Comparison of ENCODE assay signal across 1 cellular context in the genomic region with DNA sequence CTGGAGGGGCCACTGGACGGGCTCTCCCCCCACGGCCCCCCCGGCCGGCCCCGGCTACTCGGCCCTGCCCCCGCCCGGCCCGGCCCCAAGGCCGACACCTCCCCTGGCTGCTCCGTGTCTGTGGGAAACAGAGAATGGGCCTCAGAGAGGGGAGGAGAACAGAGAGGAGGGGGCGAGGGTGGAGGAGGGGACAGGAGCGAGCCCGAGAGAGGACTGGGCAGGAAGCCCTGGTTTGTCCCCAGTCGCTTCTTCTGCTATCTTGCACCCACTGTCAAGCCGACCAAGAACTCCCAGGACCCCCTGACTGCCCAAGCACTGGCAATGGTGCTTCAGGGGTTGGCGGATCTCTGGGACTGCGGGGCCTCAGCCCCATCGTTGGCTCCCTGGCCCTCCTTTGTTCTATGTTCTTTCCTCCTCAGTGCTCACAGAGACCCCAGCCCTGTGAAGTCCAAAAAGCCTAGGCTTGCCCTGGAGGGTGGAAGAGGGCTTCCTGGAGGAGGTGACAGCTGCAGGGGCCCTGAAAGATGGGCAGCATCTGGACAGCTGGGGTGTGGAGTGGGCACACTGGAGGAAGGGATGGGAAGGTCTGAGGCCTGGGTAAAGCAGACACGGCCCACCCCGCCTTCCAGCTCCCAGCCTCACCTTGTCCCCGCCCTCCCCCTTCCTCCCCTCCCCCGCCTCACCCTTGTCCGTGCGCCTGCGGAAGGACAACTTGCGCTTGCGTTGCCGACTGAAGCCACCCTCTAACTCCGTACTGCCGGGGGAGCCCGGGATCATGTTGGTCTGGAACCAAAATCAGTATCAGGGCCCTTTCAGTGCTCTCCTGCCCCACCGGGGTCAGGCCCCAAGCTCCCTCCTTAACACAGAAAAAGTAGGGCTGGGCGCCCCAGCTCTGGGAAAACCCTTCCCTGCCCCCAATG.
TF ChIP-seq lines count a peak whose summit lies in the region.

No MANE protein-coding gene starts in this region.

TF ChIP-seq in H1, 55 proteins besides CTCF, POLR2A, EP300 and RAD21:
- no peak for TF ChIP-seq JUN (IDR thresholded peaks at IDR 0.05; ENCODE audit: low read depth, low read length)
- TF ChIP-seq SRF (IDR thresholded peaks at IDR 0.05; ENCODE audit: low read depth, low read length), result no peak
- TF ChIP-seq CBX8 (IDR thresholded peaks at IDR 0.05; ENCODE audit: borderline replicate concordance, low read depth, low read length), result no peak
- TF ChIP-seq, protein P1, sequence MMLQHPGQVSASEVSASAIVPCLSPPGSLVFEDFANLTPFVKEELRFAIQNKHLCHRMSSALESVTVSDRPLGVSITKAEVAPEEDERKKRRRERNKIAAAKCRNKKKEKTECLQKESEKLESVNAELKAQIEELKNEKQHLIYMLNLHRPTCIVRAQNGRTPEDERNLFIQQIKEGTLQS (IDR thresholded peaks at IDR 0.05; ENCODE audit: insufficient read depth, low read depth, low read length), result no peak
- no peak for TF ChIP-seq RXRA (IDR thresholded peaks at IDR 0.05; ENCODE audit: insufficient read depth, low read depth, low read length)
- no peak for TF ChIP-seq HDAC6 (IDR thresholded peaks at IDR 0.05; ENCODE audit: low read depth, low read length)
- no peak for TF ChIP-seq GTF2F1 (IDR thresholded peaks at IDR 0.05; ENCODE audit: borderline replicate concordance, low read depth, low read length)
- no peak for TF ChIP-seq TCF12 (IDR thresholded peaks at IDR 0.05; ENCODE audit: low read depth, low read length)
- TF ChIP-seq CHD2 (IDR thresholded peaks at IDR 0.05; ENCODE audit: low read length), result no peak
- no peak for TF ChIP-seq CEBPB (IDR thresholded peaks at IDR 0.05; ENCODE audit: low read depth, low read length)
